Comparison of ENCODE assay signal across 18 cellular contexts in genomic region chr13:81142306-81142999, GRCh38.
A peak's percentile ranks its signal among the peaks of the same experiment; 100 is the strongest.
DNase-seq lines count a peak whose midpoint lies in the region; ATAC-seq and TF ChIP-seq lines count a peak whose summit lies in the region.
"Had no signal": no experiment of that assay in that cellular context is flagged by ENCODE, and none has a peak within 500 bp of the region (broad histone marks: within the 10 kb centered on the region; RNA-seq: fewer than 3 reads in every experiment).

No MANE protein-coding gene starts in this region.

- TF ChIP-seq POLR2A in sigmoid colon (IDR thresholded peaks at IDR 0.05) = no peak

- H3K4me1 Mint-ChIP-seq in GM23338 (peaks cover 61% of the 10 kb centered on the region), endodermal cell (peaks cover 28% of the 10 kb centered on the region), neural progenitor cell (peaks cover 36% of the 10 kb centered on the region), immature natural killer cell (no peaks in the 10 kb centered on the region)
- H3K4me1 Mint-ChIP-seq: B cell; CD4-positive, alpha-beta memory T cell had no signal

- intact Hi-C loops in sigmoid colon (cut with DNase I) = no loop called here

- H3K36me3 ChIP-seq in GM23338 (ENCODE audit: insufficient read depth) = no peaks in the 10 kb centered on the region
- no peaks in the 10 kb centered on the region for H3K36me3 ChIP-seq in endodermal cell (ENCODE audit: control insufficient read depth, insufficient read depth, low read length)
- H3K36me3 ChIP-seq in neural progenitor cell = no peaks in the 10 kb centered on the region
- H3K36me3 ChIP-seq in sigmoid colon = no peaks in the 10 kb centered on the region

- no peaks in the 10 kb centered on the region for H3F3A ChIP-seq in GM23338 (replicated peaks; ENCODE audit: low read depth)
- H3F3A ChIP-seq in neural progenitor cell (ENCODE audit: low read depth) = peaks cover 16% of the 10 kb centered on the region

- H3K4me3 Mint-ChIP-seq in GM23338 (no peak overlapping the region), endodermal cell (no peak overlapping the region), neural progenitor cell (no peak overlapping the region), immature natural killer cell (no peak overlapping the region)
- H3K4me3 Mint-ChIP-seq: B cell; CD4-positive, alpha-beta memory T cell had no signal

- H3K4me1 ChIP-seq in GM23338 (ENCODE audit: insufficient read depth) (peaks cover 46% of the 10 kb centered on the region), endodermal cell (ENCODE audit: control insufficient read depth, insufficient read depth, low read length) (peaks cover 7% of the 10 kb centered on the region), neural progenitor cell (peaks cover 32% of the 10 kb centered on the region), sigmoid colon (no peaks in the 10 kb centered on the region)

- H3K27me3 ChIP-seq in GM23338 (ENCODE audit: insufficient read depth) (no peaks in the 10 kb centered on the region), endodermal cell (ENCODE audit: control insufficient read depth, insufficient read depth, low read length, poor library complexity, severe bottlenecking) (no peaks in the 10 kb centered on the region), neural progenitor cell (no peaks in the 10 kb centered on the region), sigmoid colon (no peaks in the 10 kb centered on the region)

- TF ChIP-seq EP300 in sigmoid colon (IDR thresholded peaks at IDR 0.05) = no peak

- TF ChIP-seq CTCF in GM23338 (conservative IDR thresholded peaks at IDR 0.05; ENCODE audit: low read depth in 2 of 2) (peak in 1 of 2 experiments; percentile 44; a peak in 2 of 4 replicates), endodermal cell (conservative IDR thresholded peaks at IDR 0.05) (peak; percentile 58), neural progenitor cell (IDR thresholded peaks at IDR 0.05) (peak; percentile 30), sigmoid colon (IDR thresholded peaks at IDR 0.05) (no peak)

- peak overlapping the region; percentile 20; the same call in 1 of the 2 replicates for H2AFZ ChIP-seq in GM23338
- no peak overlapping the region for H2AFZ ChIP-seq in neural progenitor cell (replicated peaks)

- ATAC-seq in GM23338 = peak; percentile 65
- ATAC-seq in esophagus mucosa = no peak
- ATAC-seq: K562 had no signal

- no peak overlapping the region for H3K4me3 ChIP-seq in GM23338
- H3K4me3 ChIP-seq in endodermal cell (ENCODE audit: low read length) = no peak overlapping the region
- H3K4me3 ChIP-seq in neural progenitor cell = no peak overlapping the region
- H3K4me3 ChIP-seq in sigmoid colon = no peak overlapping the region
- H3K4me3 ChIP-seq: K562 had no signal

- peak overlapping the region; percentile 35 for H3K4me2 ChIP-seq in GM23338
- no peak overlapping the region for H3K4me2 ChIP-seq in neural progenitor cell

- 91 to 100% methylated on average over 1 to 5 of the region's 5 CpGs for WGBS in endodermal cell (ENCODE audit: insufficient coverage in 1 of 2, insufficient read length in 1 of 2), 2 experiments
- 80 to 82% methylated on average over 5 of the region's 5 CpGs for WGBS in sigmoid colon, 2 donors

- H4K20me1 ChIP-seq in GM23338 (replicated peaks; ENCODE audit: insufficient read depth) (no peaks in the 10 kb centered on the region), neural progenitor cell (ENCODE audit: low read depth) (no peaks in the 10 kb centered on the region)

- H3K9ac ChIP-seq in endodermal cell (ENCODE audit: extremely low read depth, low read length, poor library complexity, severe bottlenecking) = no peak overlapping the region
- H3K9ac ChIP-seq in neural progenitor cell = no peak overlapping the region

- H3K79me2 ChIP-seq in GM23338 (replicated peaks; ENCODE audit: insufficient read depth) (no peaks in the 10 kb centered on the region), neural progenitor cell (ENCODE audit: low read depth) (no peaks in the 10 kb centered on the region)

- H3K27ac ChIP-seq in GM23338 (ENCODE audit: low read depth) (no peak overlapping the region), endodermal cell (ENCODE audit: low read depth, low read length) (no peak overlapping the region), neural progenitor cell (no peak overlapping the region), sigmoid colon (no peak overlapping the region)
- H3K27ac ChIP-seq: RWPE1 had no signal

- DNase-seq in GM23338 (ENCODE audit: low spot score) = peak; percentile 28
- DNase-seq in NCI-H526 treated with DMSO at 0.1 percent for 48 hours (lab: John Stamatoyannopoulos, UW) = peak; percentile 57
- DNase-seq in endodermal cell = no peak
- DNase-seq in neural progenitor cell (ENCODE audit: low spot score) = no peak
- DNase-seq in immature natural killer cell = no peak
- no peak for DNase-seq in stimulated activated naive CD4-positive, alpha-beta T cell (lab: John Stamatoyannopoulos, UW)
- DNase-seq in sigmoid colon = no peak
- DNase-seq: CD4-positive, alpha-beta memory T cell; GOT3; NCI-H1092 treated with DMSO at 0.1 percent for 48 hours; NCI-H1694; NCI-H2107; NCI-H226; SW 1271 had no signal

- H3K9me2 ChIP-seq in GM23338 (ENCODE audit: insufficient read depth) = no peaks in the 10 kb centered on the region

- H3K36me3 Mint-ChIP-seq in GM23338 (ENCODE audit: low read depth) (peaks cover 14% of the 10 kb centered on the region), endodermal cell (ENCODE audit: low read depth) (peaks cover 17% of the 10 kb centered on the region), neural progenitor cell (no peaks in the 10 kb centered on the region), immature natural killer cell (no peaks in the 10 kb centered on the region)
- H3K36me3 Mint-ChIP-seq: CD4-positive, alpha-beta memory T cell had no signal

- H3K9me3 Mint-ChIP-seq in GM23338 = peaks cover 10% of the 10 kb centered on the region
- peaks cover 26% of the 10 kb centered on the region for H3K9me3 Mint-ChIP-seq in endodermal cell
- H3K9me3 Mint-ChIP-seq in neural progenitor cell = no peaks in the 10 kb centered on the region
- H3K9me3 Mint-ChIP-seq in immature natural killer cell = peaks cover 0 to 11% (median 2%) of the 10 kb centered on the region in 6 donors

- H3K27ac Mint-ChIP-seq in GM23338 (no peak overlapping the region), endodermal cell (peak overlapping the region; percentile 31), neural progenitor cell (no peak overlapping the region), immature natural killer cell (no peak overlapping the region)
- H3K27ac Mint-ChIP-seq: B cell; CD4-positive, alpha-beta memory T cell had no signal

- H3K9me3 ChIP-seq in endodermal cell (ENCODE audit: control insufficient read depth, low read length) (peaks cover 44% of the 10 kb centered on the region), neural progenitor cell (ENCODE audit: low read depth) (no peaks in the 10 kb centered on the region), sigmoid colon (no peaks in the 10 kb centered on the region)

- H3K27me3 Mint-ChIP-seq in GM23338 (ENCODE audit: insufficient read depth, low read depth, poor library complexity) = peaks cover 10% of the 10 kb centered on the region
- no peaks in the 10 kb centered on the region for H3K27me3 Mint-ChIP-seq in endodermal cell (ENCODE audit: insufficient read depth)
- peaks cover 6% of the 10 kb centered on the region for H3K27me3 Mint-ChIP-seq in neural progenitor cell (ENCODE audit: insufficient read depth, low read depth)
- peaks cover 0 to 1% (median 0%) of the 10 kb centered on the region in 3 donors for H3K27me3 Mint-ChIP-seq in immature natural killer cell (ENCODE audit: low read depth in 3 of 3)
- H3K27me3 Mint-ChIP-seq: B cell; CD4-positive, alpha-beta memory T cell had no signal

Comparison
In these comparisons a context has a peak if more than half of its experiments do, and no peak if none do; other contexts are left out.
1. DNase-seq: peak in GM23338 (single experiment) and NCI-H526 treated with DMSO at 0.1 percent for 48 hours (single experiment); none in endodermal cell (single experiment), neural progenitor cell (single experiment), immature natural killer cell (0 of 3), stimulated activated naive CD4-positive, alpha-beta T cell (0 of 6) and sigmoid colon (single experiment).
2. CTCF ChIP-seq: peak in endodermal cell (single experiment) and neural progenitor cell (single experiment); none in sigmoid colon (0 of 4).